Comparison of ENCODE assay signal across 12 cellular contexts in genomic region chr4:94561249-94562024, GRCh38.
DNase-seq lines count a peak whose midpoint lies in the region; ATAC-seq and TF ChIP-seq lines count a peak whose summit lies in the region.
"Had no signal": no experiment of that assay in that cellular context is flagged by ENCODE, and none has a peak within 500 bp of the region (broad histone marks: within the 10 kb centered on the region; RNA-seq: fewer than 3 reads in every experiment).

No MANE protein-coding gene starts in this region.

- intact Hi-C loops in testis (cut with DNase I; ENCODE audit: low total_unique reads), result no loop called here

- no peak for TF ChIP-seq CTCF in chondrocyte (IDR thresholded peaks at IDR 0.05)
- no peak for TF ChIP-seq CTCF in testis (IDR thresholded peaks at IDR 0.05)
- no peak for TF ChIP-seq CTCF in GM23338 (conservative IDR thresholded peaks at IDR 0.05; ENCODE audit: low read depth in 2 of 2)

- ATAC-seq in natural killer cell treated with Interleukin-12 subunit alpha and Interleukin-12 subunit beta and Interleukin-15 and Interleukin-18, amount 100 ng/mL, for 72 hours, result no peak
- no peak for ATAC-seq in GM23338
- ATAC-seq: stimulated activated naive CD8-positive, alpha-beta T cell treated with anti-CD3 and anti-CD28 coated beads, Interleukin-15, amount 100 ng/mL, for 72 hours had no signal

- H3K4me3 Mint-ChIP-seq in chondrocyte (ENCODE audit: unreplicated experiment) (no peak overlapping the region), GM23338 (no peak overlapping the region)
- H3K4me3 Mint-ChIP-seq in natural killer cell treated with Interleukin-12 subunit alpha and Interleukin-12 subunit beta and Interleukin-15 and Interleukin-18, amount 100 ng/mL, for 72 hours, result no peak overlapping the region
- H3K4me3 Mint-ChIP-seq: stimulated activated naive CD8-positive, alpha-beta T cell treated with anti-CD3 and anti-CD28 coated beads, Interleukin-15, amount 100 ng/mL, for 72 hours had no signal

- peaks cover 3% of the 10 kb centered on the region for H3K9me3 Mint-ChIP-seq in chondrocyte (ENCODE audit: low read depth)
- no peaks in the 10 kb centered on the region for H3K9me3 Mint-ChIP-seq in natural killer cell treated with Interleukin-12 subunit alpha and Interleukin-12 subunit beta and Interleukin-15 and Interleukin-18, amount 100 ng/mL, for 72 hours
- H3K9me3 Mint-ChIP-seq in GM23338, result no peaks in the 10 kb centered on the region; the same call in 2 of the 3 replicates
- H3K9me3 Mint-ChIP-seq: stimulated activated naive CD8-positive, alpha-beta T cell treated with anti-CD3 and anti-CD28 coated beads, Interleukin-15, amount 100 ng/mL, for 72 hours had no signal

- no peaks in the 10 kb centered on the region for H3K27me3 Mint-ChIP-seq in chondrocyte (ENCODE audit: low read depth)
- H3K27me3 Mint-ChIP-seq in natural killer cell treated with Interleukin-12 subunit alpha and Interleukin-12 subunit beta and Interleukin-15 and Interleukin-18, amount 100 ng/mL, for 72 hours, result no peaks in the 10 kb centered on the region
- H3K27me3 Mint-ChIP-seq in GM23338 (ENCODE audit: insufficient read depth, low read depth, poor library complexity), result peaks cover 3% of the 10 kb centered on the region
- H3K27me3 Mint-ChIP-seq: stimulated activated naive CD8-positive, alpha-beta T cell treated with anti-CD3 and anti-CD28 coated beads, Interleukin-15, amount 100 ng/mL, for 72 hours had no signal

- H4K20me1 ChIP-seq in GM23338 (replicated peaks; ENCODE audit: insufficient read depth), result no peaks in the 10 kb centered on the region

- no peak overlapping the region for H3K4me2 ChIP-seq in GM23338

- H3K4me3 ChIP-seq in testis, result no peak overlapping the region
- H3K4me3 ChIP-seq in GM23338, result no peak overlapping the region
- no peak overlapping the region for H3K4me3 ChIP-seq in HAP-1

- peaks cover 78% of the 10 kb centered on the region for H3K4me1 Mint-ChIP-seq in chondrocyte (ENCODE audit: low read depth)
- H3K4me1 Mint-ChIP-seq in natural killer cell treated with Interleukin-12 subunit alpha and Interleukin-12 subunit beta and Interleukin-15 and Interleukin-18, amount 100 ng/mL, for 72 hours (ENCODE audit: low read depth in 2 of 2), result peaks cover 4 to 10% of the 10 kb centered on the region in 2 donors
- no peaks in the 10 kb centered on the region for H3K4me1 Mint-ChIP-seq in GM23338
- H3K4me1 Mint-ChIP-seq: stimulated activated naive CD8-positive, alpha-beta T cell treated with anti-CD3 and anti-CD28 coated beads, Interleukin-15, amount 100 ng/mL, for 72 hours had no signal

- H3K4me1 ChIP-seq in testis (peaks cover 25% of the 10 kb centered on the region), GM23338 (ENCODE audit: insufficient read depth) (no peaks in the 10 kb centered on the region), HAP-1 (peaks cover 13% of the 10 kb centered on the region)

- H2AFZ ChIP-seq in GM23338, result no peak overlapping the region

- WGBS in testis, 2 donors, result 32 to 51% methylated on average over 5 of the region's 5 CpGs

- H3K27ac ChIP-seq in testis (peak overlapping the region; percentile 13 to 62), GM23338 (ENCODE audit: low read depth) (no peak overlapping the region)

- H3F3A ChIP-seq in GM23338 (replicated peaks; ENCODE audit: low read depth), result no peaks in the 10 kb centered on the region

- no peaks in the 10 kb centered on the region for H3K9me3 ChIP-seq in testis
- H3K9me3 ChIP-seq in HAP-1, result no peaks in the 10 kb centered on the region

- in situ Hi-C loops in HAP-1 (cut with MboI; ENCODE audit: low sequenced_read_pairs), result no loop called here

- DNase-seq in HT1080 (ENCODE audit: low read depth) (peak; percentile 45), chondrocyte (ENCODE audit: low spot score) (no peak), kidney glomerular epithelial cell (lab: John Stamatoyannopoulos, UW) (peak; percentile 49), testis (no peak), GM23338 (ENCODE audit: low spot score) (no peak), HAP-1 (ENCODE audit: low spot score in 2 of 2) (no peak), 8988T (no peak)
- DNase-seq in natural killer cell treated with Interleukin-12 subunit alpha and Interleukin-12 subunit beta and Interleukin-15 and Interleukin-18, amount 100 ng/mL, for 72 hours (ENCODE audit: low spot score), result no peak
- DNase-seq: DMS79 treated with DMSO at 0.1 percent for 48 hours; NCI-H2171; RPMI8226; stimulated activated naive CD8-positive, alpha-beta T cell treated with anti-CD3 and anti-CD28 coated beads, Interleukin-15, amount 100 ng/mL, for 72 hours had no signal

- no peaks in the 10 kb centered on the region for H3K9me2 ChIP-seq in GM23338 (ENCODE audit: insufficient read depth)

- TF ChIP-seq POLR2A in testis (IDR thresholded peaks at IDR 0.05), result no peak

- peak overlapping the region; percentile 73 for H3K27ac Mint-ChIP-seq in chondrocyte (ENCODE audit: unreplicated experiment)
- H3K27ac Mint-ChIP-seq in natural killer cell treated with Interleukin-12 subunit alpha and Interleukin-12 subunit beta and Interleukin-15 and Interleukin-18, amount 100 ng/mL, for 72 hours, result no peak overlapping the region
- H3K27ac Mint-ChIP-seq in GM23338, result no peak overlapping the region
- H3K27ac Mint-ChIP-seq: stimulated activated naive CD8-positive, alpha-beta T cell treated with anti-CD3 and anti-CD28 coated beads, Interleukin-15, amount 100 ng/mL, for 72 hours had no signal

- peaks cover 22% of the 10 kb centered on the region; the same call in 1 of the 2 replicates for H3K79me2 ChIP-seq in GM23338 (replicated peaks; ENCODE audit: insufficient read depth)

- peaks cover 3% of the 10 kb centered on the region for H3K36me3 Mint-ChIP-seq in chondrocyte (ENCODE audit: low read depth)
- no peaks in the 10 kb centered on the region for H3K36me3 Mint-ChIP-seq in natural killer cell treated with Interleukin-12 subunit alpha and Interleukin-12 subunit beta and Interleukin-15 and Interleukin-18, amount 100 ng/mL, for 72 hours
- no peaks in the 10 kb centered on the region; the same call in 2 of the 3 replicates for H3K36me3 Mint-ChIP-seq in GM23338 (ENCODE audit: low read depth)

- H3K36me3 ChIP-seq in testis (ENCODE audit: low read depth, missing control alignments) (no peaks in the 10 kb centered on the region), GM23338 (ENCODE audit: insufficient read depth) (no peaks in the 10 kb centered on the region; the same call in 1 of the 2 replicates), HAP-1 (replicated peaks) (no peaks in the 10 kb centered on the region)

- no peaks in the 10 kb centered on the region for H3K27me3 ChIP-seq in testis
- H3K27me3 ChIP-seq in GM23338 (ENCODE audit: insufficient read depth), result no peaks in the 10 kb centered on the region
- no peaks in the 10 kb centered on the region for H3K27me3 ChIP-seq in HAP-1 (ENCODE audit: low read depth)

TF ChIP-seq in GM23338, 12 proteins besides CTCF, POLR2A, EP300 and RAD21 (continues in another document):
- TF ChIP-seq ETS1 (IDR thresholded peaks at IDR 0.05) (no peak), EZH2 (IDR thresholded peaks at IDR 0.05; ENCODE audit: low read depth, unreplicated experiment) (no peak), REST (IDR thresholded peaks at IDR 0.05; ENCODE audit: unreplicated experiment) (no peak), CREB1 (CRISPR knock-in tag; IDR thresholded peaks at IDR 0.05; ENCODE audit: low read depth) (no peak), ZNF331 (CRISPR knock-in tag; IDR thresholded peaks at IDR 0.05; ENCODE audit: low read depth) (no peak), ZNF114 (CRISPR knock-in tag; IDR thresholded peaks at IDR 0.05) (no peak)

Comparison
In these comparisons a context has a peak if more than half of its experiments do, and no peak if none do; other contexts are left out.
1. DNase-seq: peak in HT1080 (single experiment) and kidney glomerular epithelial cell (single experiment); none in chondrocyte (single experiment), testis (single experiment), natural killer cell treated with Interleukin-12 subunit alpha and Interleukin-12 subunit beta and Interleukin-15 and Interleukin-18, amount 100 ng/mL, for 72 hours (single experiment), GM23338 (single experiment), HAP-1 (0 of 2) and 8988T (single experiment).